ENCODE assay signal across 8 cellular contexts in the genomic region with DNA sequence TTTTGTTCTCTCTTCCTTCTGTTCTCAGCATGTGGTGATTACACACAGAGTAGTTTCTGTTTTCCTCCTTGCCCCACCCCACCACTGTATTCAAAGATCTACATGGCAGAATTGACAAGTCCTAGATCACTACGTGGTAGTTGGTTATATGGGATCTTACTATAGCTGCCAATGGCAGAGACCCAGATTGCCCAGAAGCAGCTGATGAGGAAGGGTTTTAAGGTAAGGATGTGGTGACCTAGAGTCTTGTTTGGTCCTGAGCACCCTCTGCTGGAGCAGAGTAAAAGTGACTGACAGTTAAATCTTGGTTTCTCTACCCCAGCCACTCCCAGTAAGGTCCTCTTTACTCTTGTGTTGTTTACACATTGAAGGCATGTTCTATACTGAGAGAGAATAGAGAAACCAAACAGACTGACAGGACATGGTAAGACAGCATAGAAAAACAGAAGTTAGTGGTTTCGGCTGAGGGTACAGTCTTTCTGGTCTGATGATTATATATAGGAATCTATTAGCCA. TPM values are rescaled to one million over a fixed set of nuclear protein-coding genes. Genes with fewer than 3 reads are reported as not detected.
DNase-seq lines count a peak whose midpoint lies in the region; ATAC-seq and TF ChIP-seq lines count a peak whose summit lies in the region.

No MANE protein-coding gene starts in this region.

- H3K4me3 Mint-ChIP-seq in CD8-positive, alpha-beta T cell, result no peak overlapping the region
- no peak overlapping the region for H3K4me3 Mint-ChIP-seq in activated CD8-positive, alpha-beta T cell treated with anti-CD3 and anti-CD28 coated beads, Interleukin-2, amount 10 ng/mL, durations not matched to agents 7 days and 5 days

- H3K36me3 ChIP-seq in CD8-positive, alpha-beta T cell (ENCODE audit: insufficient read depth, low read length), result peaks cover 40% of the 10 kb centered on the region
- peaks cover 73% of the 10 kb centered on the region for H3K36me3 ChIP-seq in cardiac muscle cell

- peak; percentile 95 for ATAC-seq in CD8-positive, alpha-beta T cell
- peak; percentile 92 for ATAC-seq in GM18508 (IDR thresholded peaks at IDR 0.05; ENCODE audit: insufficient read depth, unreplicated experiment)
- ATAC-seq in HG02840 (IDR thresholded peaks at IDR 0.05; ENCODE audit: low FRiP score, unreplicated experiment), result peak; percentile 95
- ATAC-seq in activated CD8-positive, alpha-beta T cell treated with anti-CD3 and anti-CD28 coated beads, Interleukin-2, amount 10 ng/mL, durations not matched to agents 7 days and 5 days, result peak; percentile 95

- no peaks in the 10 kb centered on the region for H3K27me3 ChIP-seq in CD8-positive, alpha-beta T cell (ENCODE audit: insufficient read depth, low read length)
- H3K27me3 ChIP-seq in cardiac muscle cell, result no peaks in the 10 kb centered on the region

- TF ChIP-seq POLR2A in NB4 (IDR thresholded peaks at IDR 0.05; ENCODE audit: extremely low read depth, insufficient read length), result no peak

- no peaks in the 10 kb centered on the region for H3K9me3 Mint-ChIP-seq in CD8-positive, alpha-beta T cell
- no peaks in the 10 kb centered on the region for H3K9me3 Mint-ChIP-seq in activated CD8-positive, alpha-beta T cell treated with anti-CD3 and anti-CD28 coated beads, Interleukin-2, amount 10 ng/mL, durations not matched to agents 7 days and 5 days (ENCODE audit: insufficient read depth)

- DNase-seq in CD8-positive, alpha-beta T cell, result peak in 3 of 7 experiments; percentile 12 to 30 (median 19)
- DNase-seq in NB4 (ENCODE audit: low read depth), result peak; percentile 62
- peak; percentile 58 for DNase-seq in activated CD8-positive, alpha-beta T cell treated with anti-CD3 and anti-CD28 coated beads, Interleukin-2, amount 10 ng/mL, durations not matched to agents 7 days and 5 days
- DNase-seq in cardiac muscle cell (ENCODE audit: low read depth in 1 of 2, low spot score in 1 of 2), result peak; percentile 39 to 77
- DNase-seq in smooth muscle cell of the brain vasculature (ENCODE audit: low read depth, low spot score), result peak; percentile 23
- DNase-seq in SK-N-DZ (ENCODE audit: low spot score), result no peak

- H3K4me1 ChIP-seq in CD8-positive, alpha-beta T cell (ENCODE audit: insufficient read depth, low read length), result no peaks in the 10 kb centered on the region
- H3K4me1 ChIP-seq in cardiac muscle cell (ENCODE audit: low read depth), result peaks cover 9% of the 10 kb centered on the region

- H3K27ac ChIP-seq in CD8-positive, alpha-beta T cell (ENCODE audit: low read depth, low read length), result no peak overlapping the region
- H3K27ac ChIP-seq in cardiac muscle cell, result no peak overlapping the region

- no peak overlapping the region for H3K4me3 ChIP-seq in CD8-positive, alpha-beta T cell (ENCODE audit: low read depth, low read length)
- H3K4me3 ChIP-seq in NB4 (ENCODE audit: low read depth, low read length) (no peak overlapping the region), cardiac muscle cell (no peak overlapping the region)

- no peak overlapping the region for H3K27ac Mint-ChIP-seq in CD8-positive, alpha-beta T cell
- peak overlapping the region; percentile 19 for H3K27ac Mint-ChIP-seq in activated CD8-positive, alpha-beta T cell treated with anti-CD3 and anti-CD28 coated beads, Interleukin-2, amount 10 ng/mL, durations not matched to agents 7 days and 5 days

- intact Hi-C loops in CD8-positive, alpha-beta T cell (cut with DNase I, micrococcal nuclease), result loop anchor here in 1 of 2 experiments (1.0 to 2.0 kb wide), 2 partner anchors 235 to 371 kb away; no protein-coding TSS in a partner anchor

- no peaks in the 10 kb centered on the region for H3K27me3 Mint-ChIP-seq in CD8-positive, alpha-beta T cell (ENCODE audit: low read depth)
- H3K27me3 Mint-ChIP-seq in activated CD8-positive, alpha-beta T cell treated with anti-CD3 and anti-CD28 coated beads, Interleukin-2, amount 10 ng/mL, durations not matched to agents 7 days and 5 days (ENCODE audit: low read depth), result no peaks in the 10 kb centered on the region

- no peaks in the 10 kb centered on the region for H3K9me3 ChIP-seq in CD8-positive, alpha-beta T cell (ENCODE audit: low read length)
- no peaks in the 10 kb centered on the region for H3K9me3 ChIP-seq in cardiac muscle cell (ENCODE audit: low read depth)

- POLR2A ChIA-PET in CD8-positive, alpha-beta T cell (lab: Charles Lee), result no interaction called here
- POLR2A ChIA-PET in activated CD8-positive, alpha-beta T cell treated with anti-CD3 and anti-CD28 coated beads, Interleukin-2, amount 10 ng/mL, durations not matched to agents 7 days and 5 days (lab: Charles Lee), result interaction anchor here (0.7 to 2.9 kb wide), 2 partner anchors 15 to 26 kb away, joined by 3 to 13 read pairs; partner anchors contain the start of gene AHCYL1

- peaks cover 71% of the 10 kb centered on the region for H3K36me3 Mint-ChIP-seq in CD8-positive, alpha-beta T cell
- peaks cover 39% of the 10 kb centered on the region for H3K36me3 Mint-ChIP-seq in activated CD8-positive, alpha-beta T cell treated with anti-CD3 and anti-CD28 coated beads, Interleukin-2, amount 10 ng/mL, durations not matched to agents 7 days and 5 days (ENCODE audit: low read depth)

- CTCF ChIA-PET in CD8-positive, alpha-beta T cell (lab: Charles Lee), result interaction anchor here (0.7 to 3.3 kb wide), 7 partner anchors 9 to 371 kb away, joined by 3 to 25 read pairs (median 6); partner anchors contain the start of gene AHCYL1
- CTCF ChIA-PET in activated CD8-positive, alpha-beta T cell treated with anti-CD3 and anti-CD28 coated beads, Interleukin-2, amount 10 ng/mL, durations not matched to agents 7 days and 5 days (lab: Charles Lee), result interaction anchor here (0.6 to 9.6 kb wide), 21 partner anchors 9 to 462 kb away, joined by 3 to 121 read pairs (median 5); partner anchors contain the start of genes AHCYL1 and STRIP1

- H3K4me1 Mint-ChIP-seq in CD8-positive, alpha-beta T cell (ENCODE audit: low read depth), result peaks cover 2% of the 10 kb centered on the region
- H3K4me1 Mint-ChIP-seq in activated CD8-positive, alpha-beta T cell treated with anti-CD3 and anti-CD28 coated beads, Interleukin-2, amount 10 ng/mL, durations not matched to agents 7 days and 5 days (ENCODE audit: low read depth), result peaks cover 3% of the 10 kb centered on the region

- peak; percentile 46 for TF ChIP-seq CTCF in CD8-positive, alpha-beta T cell (IDR thresholded peaks at IDR 0.05)
- TF ChIP-seq CTCF in NB4 (IDR thresholded peaks at IDR 0.05; ENCODE audit: low read depth, low read length) (peak; percentile 50), cardiac muscle cell (IDR thresholded peaks at IDR 0.05; ENCODE audit: low read depth, low read length) (peak; percentile 67)

RNA-seq across cellular contexts. Expression of gene STRIP1, which starts 22.8 kb away (rescaled TPM):
- total RNA-seq in CD8-positive, alpha-beta T cell, result 100 to 1,000 TPM in 1 of 2 experiments, 10 to 100 TPM in 1; 94.6 to 109 TPM
- 10 to 100 TPM; 33.2 to 35.9 TPM for total RNA-seq in activated CD8-positive, alpha-beta T cell treated with anti-CD3 and anti-CD28 coated beads, Interleukin-2, amount 10 ng/mL, durations not matched to agents 7 days and 5 days
- 70.9 and 78.3 TPM in 2 replicates for total RNA-seq in cardiac muscle cell
- polyA plus RNA-seq in cardiac muscle cell, result 40.2 and 57.8 TPM in 2 replicates
- polyA plus RNA-seq in SK-N-DZ (2014; cell fraction: cytosol; rRNA removed), result 30.2 and 42.1 TPM in 2 replicates
- 125 and 160 TPM in 2 replicates for polyA plus RNA-seq in SK-N-DZ (2014; cell fraction: nucleus; rRNA removed)

RNA-seq across cellular contexts. Expression of gene AHCYL1, which starts 27.0 kb away (rescaled TPM):
- total RNA-seq in CD8-positive, alpha-beta T cell, result 1 to 10 TPM; 5.3 to 5.5 TPM
- 10 to 100 TPM; 55.0 to 64.5 TPM for total RNA-seq in activated CD8-positive, alpha-beta T cell treated with anti-CD3 and anti-CD28 coated beads, Interleukin-2, amount 10 ng/mL, durations not matched to agents 7 days and 5 days
- 34.2 and 49.0 TPM in 2 replicates for total RNA-seq in cardiac muscle cell
- polyA plus RNA-seq in cardiac muscle cell, result 82.7 and 106 TPM in 2 replicates
- 28.0 and 30.8 TPM in 2 replicates for polyA plus RNA-seq in SK-N-DZ (2014; cell fraction: cytosol; rRNA removed)
- 37.6 and 49.6 TPM in 2 replicates for polyA plus RNA-seq in SK-N-DZ (2014; cell fraction: nucleus; rRNA removed)

RNA-seq across cellular contexts. Expression of gene ALX3, which starts 58.9 kb away (rescaled TPM):
- not detected for total RNA-seq in CD8-positive, alpha-beta T cell
- not detected for total RNA-seq in activated CD8-positive, alpha-beta T cell treated with anti-CD3 and anti-CD28 coated beads, Interleukin-2, amount 10 ng/mL, durations not matched to agents 7 days and 5 days
- total RNA-seq in cardiac muscle cell, result 0.11 and 1.1 TPM in 2 replicates
- not detected in 2 replicates for polyA plus RNA-seq in cardiac muscle cell
- 0.40 and 2.0 TPM in 2 replicates for polyA plus RNA-seq in SK-N-DZ (2014; cell fraction: cytosol; rRNA removed)
- polyA plus RNA-seq in SK-N-DZ (2014; cell fraction: nucleus; rRNA removed), result 0.15 and 0.25 TPM in 2 replicates
